1 cellular context compared by ENCODE assay signal in the genomic region with DNA sequence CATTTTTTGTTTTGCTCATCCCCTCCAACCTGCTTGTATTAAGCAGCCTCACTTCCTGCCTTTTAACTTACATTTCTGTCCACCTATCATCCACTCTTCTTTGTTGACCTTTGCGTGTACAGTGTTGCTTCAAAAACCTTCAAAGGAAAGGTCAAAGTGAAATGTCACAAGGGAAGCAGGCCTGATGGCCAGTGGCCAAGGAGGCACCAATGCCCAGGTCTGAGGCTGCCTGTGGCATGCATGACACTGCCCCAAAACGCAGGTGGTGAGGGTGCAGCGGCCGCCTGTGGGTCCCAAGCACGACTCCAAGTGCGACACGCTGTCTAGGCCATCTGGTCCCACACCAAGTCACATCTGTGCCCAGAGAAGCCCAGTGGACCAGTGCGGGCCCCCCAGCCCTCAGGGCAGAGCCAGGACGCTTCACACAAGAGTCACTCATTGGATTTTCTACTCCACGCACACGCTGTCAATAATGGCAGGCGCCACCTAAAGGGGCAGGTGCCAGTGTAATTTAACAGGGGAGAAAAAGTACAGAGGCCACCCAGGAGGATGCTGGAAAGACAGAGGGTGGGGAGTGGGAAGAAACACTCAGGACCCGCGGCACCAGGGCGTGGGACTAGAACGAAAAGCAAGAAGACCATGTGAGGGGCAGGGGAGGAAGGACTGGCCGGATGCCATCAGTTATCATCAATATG.
TF ChIP-seq lines count a peak whose summit lies in the region.

No MANE protein-coding gene starts in this region.

TF ChIP-seq in HepG2, 621 proteins besides CTCF, POLR2A, EP300 and RAD21 (continued from another document and continues in another):
- TF ChIP-seq, protein P1, sequence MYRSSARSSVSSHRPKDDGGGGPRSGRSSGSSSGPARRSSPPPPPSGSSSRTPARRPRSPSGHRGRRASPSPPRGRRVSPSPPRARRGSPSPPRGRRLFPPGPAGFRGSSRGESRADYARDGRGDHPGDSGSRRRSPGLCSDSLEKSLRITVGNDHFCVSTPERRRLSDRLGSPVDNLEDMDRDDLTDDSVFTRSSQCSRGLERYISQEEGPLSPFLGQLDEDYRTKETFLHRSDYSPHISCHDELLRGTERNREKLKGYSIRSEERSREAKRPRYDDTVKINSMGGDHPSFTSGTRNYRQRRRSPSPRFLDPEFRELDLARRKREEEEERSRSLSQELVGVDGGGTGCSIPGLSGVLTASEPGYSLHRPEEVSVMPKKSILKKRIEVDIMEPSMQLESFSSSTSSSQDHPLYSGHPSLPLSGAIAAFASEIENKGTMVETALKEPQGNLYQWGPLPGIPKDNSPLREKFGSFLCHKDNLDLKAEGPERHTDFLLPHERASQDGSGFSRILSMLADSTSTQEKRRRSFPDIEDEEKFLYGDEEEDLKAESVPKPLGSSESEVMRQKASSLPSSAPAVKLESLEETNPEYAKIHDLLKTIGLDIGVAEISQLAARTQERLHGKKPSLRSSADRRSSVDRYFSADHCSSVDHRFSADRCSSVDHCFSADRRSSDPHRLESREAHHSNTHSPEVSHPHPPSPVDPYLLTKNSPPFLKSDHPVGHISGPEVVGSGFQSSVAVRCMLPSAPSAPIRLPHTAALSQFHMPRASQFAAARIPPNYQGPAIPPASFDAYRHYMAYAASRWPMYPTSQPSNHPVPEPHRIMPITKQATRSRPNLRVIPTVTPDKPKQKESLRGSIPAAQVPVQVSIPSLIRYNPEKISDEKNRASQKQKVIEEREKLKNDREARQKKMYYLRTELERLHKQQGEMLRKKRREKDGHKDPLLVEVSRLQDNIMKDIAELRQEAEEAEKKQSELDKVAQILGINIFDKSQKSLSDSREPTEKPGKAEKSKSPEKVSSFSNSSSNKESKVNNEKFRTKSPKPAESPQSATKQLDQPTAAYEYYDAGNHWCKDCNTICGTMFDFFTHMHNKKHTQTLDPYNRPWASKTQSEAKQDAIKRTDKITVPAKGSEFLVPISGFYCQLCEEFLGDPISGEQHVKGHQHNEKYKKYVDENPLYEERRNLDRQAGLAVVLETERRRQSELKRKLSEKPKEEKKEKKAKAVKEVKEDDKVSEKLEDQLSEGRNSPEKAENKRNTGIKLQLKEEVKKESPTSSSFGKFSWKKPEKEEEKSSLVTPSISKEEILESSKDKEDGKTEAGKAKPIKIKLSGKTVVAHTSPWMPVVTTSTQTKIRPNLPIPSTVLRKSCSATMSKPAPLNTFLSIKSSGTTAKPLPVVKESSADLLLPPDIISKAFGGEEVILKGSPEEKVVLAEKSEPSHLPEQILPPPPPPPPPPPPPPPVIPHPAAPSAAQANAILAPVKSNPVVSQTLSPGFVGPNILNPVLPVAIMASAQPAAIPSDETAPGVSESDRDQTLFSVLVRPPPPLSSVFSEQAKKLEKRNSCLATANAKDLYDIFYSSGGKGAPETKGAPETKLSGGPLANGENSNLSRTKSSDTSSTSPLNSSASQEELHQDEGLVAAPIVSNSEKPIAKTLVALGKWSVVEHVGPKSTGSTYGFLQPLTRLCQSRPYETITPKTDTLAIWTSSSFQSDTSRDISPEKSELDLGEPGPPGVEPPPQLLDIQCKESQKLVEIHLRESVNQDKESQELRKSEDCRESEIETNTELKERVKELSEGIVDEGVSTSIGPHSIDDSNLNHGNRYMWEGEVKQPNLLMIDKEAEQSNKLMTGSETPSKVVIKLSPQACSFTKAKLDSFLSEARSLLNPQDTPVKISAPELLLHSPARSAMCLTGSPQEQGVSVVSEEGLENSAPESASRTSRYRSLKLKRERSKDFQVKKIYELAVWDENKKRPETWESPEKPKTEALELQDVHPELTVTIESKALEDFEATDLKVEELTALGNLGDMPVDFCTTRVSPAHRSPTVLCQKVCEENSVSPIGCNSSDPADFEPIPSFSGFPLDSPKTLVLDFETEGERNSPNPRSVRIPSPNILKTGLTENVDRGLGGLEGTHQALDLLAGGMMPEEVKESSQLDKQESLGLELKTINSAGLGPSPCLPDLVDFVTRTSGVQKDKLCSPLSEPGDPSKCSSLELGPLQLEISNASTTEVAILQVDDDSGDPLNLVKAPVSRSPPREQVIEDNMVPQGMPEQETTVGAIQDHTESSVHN (CRISPR knock-in tag; IDR thresholded peaks at IDR 0.05), result no peak
- TF ChIP-seq MIXL1 (CRISPR knock-in tag; IDR thresholded peaks at IDR 0.05), result peak; percentile 55; the same call in 1 of the 2 replicates
- TF ChIP-seq SP4 (CRISPR knock-in tag; IDR thresholded peaks at IDR 0.05), result no peak
- peak; percentile 47; the same call in 1 of the 2 replicates for TF ChIP-seq HOXA3 (CRISPR knock-in tag; IDR thresholded peaks at IDR 0.05)
- TF ChIP-seq, protein P2, sequence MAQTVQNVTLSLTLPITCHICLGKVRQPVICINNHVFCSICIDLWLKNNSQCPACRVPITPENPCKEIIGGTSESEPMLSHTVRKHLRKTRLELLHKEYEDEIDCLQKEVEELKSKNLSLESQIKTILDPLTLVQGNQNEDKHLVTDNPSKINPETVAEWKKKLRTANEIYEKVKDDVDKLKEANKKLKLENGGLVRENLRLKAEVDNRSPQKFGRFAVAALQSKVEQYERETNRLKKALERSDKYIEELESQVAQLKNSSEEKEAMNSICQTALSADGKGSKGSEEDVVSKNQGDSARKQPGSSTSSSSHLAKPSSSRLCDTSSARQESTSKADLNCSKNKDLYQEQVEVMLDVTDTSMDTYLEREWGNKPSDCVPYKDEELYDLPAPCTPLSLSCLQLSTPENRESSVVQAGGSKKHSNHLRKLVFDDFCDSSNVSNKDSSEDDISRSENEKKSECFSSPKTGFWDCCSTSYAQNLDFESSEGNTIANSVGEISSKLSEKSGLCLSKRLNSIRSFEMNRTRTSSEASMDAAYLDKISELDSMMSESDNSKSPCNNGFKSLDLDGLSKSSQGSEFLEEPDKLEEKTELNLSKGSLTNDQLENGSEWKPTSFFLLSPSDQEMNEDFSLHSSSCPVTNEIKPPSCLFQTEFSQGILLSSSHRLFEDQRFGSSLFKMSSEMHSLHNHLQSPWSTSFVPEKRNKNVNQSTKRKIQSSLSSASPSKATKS (CRISPR knock-in tag; IDR thresholded peaks at IDR 0.05), result no peak
- TF ChIP-seq ZNF564 (CRISPR knock-in tag; IDR thresholded peaks at IDR 0.05), result no peak
- TF ChIP-seq ZNF878 (CRISPR knock-in tag; IDR thresholded peaks at IDR 0.05), result no peak
- peak; percentile 55; the same call in 1 of the 2 replicates for TF ChIP-seq TBX3 (IDR thresholded peaks at IDR 0.05; ENCODE audit: borderline replicate concordance)
- no peak for TF ChIP-seq NFE2L2 (IDR thresholded peaks at IDR 0.05; ENCODE audit: low read length)
- no peak for TF ChIP-seq ZNF234 (CRISPR knock-in tag; conservative IDR thresholded peaks at IDR 0.05)
- peak; percentile 98 for TF ChIP-seq FOXA3 (CRISPR knock-in tag; IDR thresholded peaks at IDR 0.05)
- TF ChIP-seq MLLT10 (CRISPR knock-in tag; IDR thresholded peaks at IDR 0.05), result no peak
- TF ChIP-seq SIX1 (CRISPR knock-in tag; IDR thresholded peaks at IDR 0.05; ENCODE audit: borderline replicate concordance), result 0 out of 2 replicates have a peak, but pooled peaks have one; percentile 32
- TF ChIP-seq, protein P3, sequence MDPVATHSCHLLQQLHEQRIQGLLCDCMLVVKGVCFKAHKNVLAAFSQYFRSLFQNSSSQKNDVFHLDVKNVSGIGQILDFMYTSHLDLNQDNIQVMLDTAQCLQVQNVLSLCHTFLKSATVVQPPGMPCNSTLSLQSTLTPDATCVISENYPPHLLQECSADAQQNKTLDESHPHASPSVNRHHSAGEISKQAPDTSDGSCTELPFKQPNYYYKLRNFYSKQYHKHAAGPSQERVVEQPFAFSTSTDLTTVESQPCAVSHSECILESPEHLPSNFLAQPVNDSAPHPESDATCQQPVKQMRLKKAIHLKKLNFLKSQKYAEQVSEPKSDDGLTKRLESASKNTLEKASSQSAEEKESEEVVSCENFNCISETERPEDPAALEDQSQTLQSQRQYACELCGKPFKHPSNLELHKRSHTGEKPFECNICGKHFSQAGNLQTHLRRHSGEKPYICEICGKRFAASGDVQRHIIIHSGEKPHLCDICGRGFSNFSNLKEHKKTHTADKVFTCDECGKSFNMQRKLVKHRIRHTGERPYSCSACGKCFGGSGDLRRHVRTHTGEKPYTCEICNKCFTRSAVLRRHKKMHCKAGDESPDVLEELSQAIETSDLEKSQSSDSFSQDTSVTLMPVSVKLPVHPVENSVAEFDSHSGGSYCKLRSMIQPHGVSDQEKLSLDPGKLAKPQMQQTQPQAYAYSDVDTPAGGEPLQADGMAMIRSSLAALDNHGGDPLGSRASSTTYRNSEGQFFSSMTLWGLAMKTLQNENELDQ (CRISPR knock-in tag; IDR thresholded peaks at IDR 0.05; ENCODE audit: borderline replicate concordance), result no peak
- TF ChIP-seq, protein P4, sequence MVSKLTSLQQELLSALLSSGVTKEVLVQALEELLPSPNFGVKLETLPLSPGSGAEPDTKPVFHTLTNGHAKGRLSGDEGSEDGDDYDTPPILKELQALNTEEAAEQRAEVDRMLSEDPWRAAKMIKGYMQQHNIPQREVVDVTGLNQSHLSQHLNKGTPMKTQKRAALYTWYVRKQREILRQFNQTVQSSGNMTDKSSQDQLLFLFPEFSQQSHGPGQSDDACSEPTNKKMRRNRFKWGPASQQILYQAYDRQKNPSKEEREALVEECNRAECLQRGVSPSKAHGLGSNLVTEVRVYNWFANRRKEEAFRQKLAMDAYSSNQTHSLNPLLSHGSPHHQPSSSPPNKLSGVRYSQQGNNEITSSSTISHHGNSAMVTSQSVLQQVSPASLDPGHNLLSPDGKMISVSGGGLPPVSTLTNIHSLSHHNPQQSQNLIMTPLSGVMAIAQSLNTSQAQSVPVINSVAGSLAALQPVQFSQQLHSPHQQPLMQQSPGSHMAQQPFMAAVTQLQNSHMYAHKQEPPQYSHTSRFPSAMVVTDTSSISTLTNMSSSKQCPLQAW (CRISPR knock-in tag; IDR thresholded peaks at IDR 0.05), result no peak; the same call in 1 of the 2 replicates
- TF ChIP-seq, protein P5, sequence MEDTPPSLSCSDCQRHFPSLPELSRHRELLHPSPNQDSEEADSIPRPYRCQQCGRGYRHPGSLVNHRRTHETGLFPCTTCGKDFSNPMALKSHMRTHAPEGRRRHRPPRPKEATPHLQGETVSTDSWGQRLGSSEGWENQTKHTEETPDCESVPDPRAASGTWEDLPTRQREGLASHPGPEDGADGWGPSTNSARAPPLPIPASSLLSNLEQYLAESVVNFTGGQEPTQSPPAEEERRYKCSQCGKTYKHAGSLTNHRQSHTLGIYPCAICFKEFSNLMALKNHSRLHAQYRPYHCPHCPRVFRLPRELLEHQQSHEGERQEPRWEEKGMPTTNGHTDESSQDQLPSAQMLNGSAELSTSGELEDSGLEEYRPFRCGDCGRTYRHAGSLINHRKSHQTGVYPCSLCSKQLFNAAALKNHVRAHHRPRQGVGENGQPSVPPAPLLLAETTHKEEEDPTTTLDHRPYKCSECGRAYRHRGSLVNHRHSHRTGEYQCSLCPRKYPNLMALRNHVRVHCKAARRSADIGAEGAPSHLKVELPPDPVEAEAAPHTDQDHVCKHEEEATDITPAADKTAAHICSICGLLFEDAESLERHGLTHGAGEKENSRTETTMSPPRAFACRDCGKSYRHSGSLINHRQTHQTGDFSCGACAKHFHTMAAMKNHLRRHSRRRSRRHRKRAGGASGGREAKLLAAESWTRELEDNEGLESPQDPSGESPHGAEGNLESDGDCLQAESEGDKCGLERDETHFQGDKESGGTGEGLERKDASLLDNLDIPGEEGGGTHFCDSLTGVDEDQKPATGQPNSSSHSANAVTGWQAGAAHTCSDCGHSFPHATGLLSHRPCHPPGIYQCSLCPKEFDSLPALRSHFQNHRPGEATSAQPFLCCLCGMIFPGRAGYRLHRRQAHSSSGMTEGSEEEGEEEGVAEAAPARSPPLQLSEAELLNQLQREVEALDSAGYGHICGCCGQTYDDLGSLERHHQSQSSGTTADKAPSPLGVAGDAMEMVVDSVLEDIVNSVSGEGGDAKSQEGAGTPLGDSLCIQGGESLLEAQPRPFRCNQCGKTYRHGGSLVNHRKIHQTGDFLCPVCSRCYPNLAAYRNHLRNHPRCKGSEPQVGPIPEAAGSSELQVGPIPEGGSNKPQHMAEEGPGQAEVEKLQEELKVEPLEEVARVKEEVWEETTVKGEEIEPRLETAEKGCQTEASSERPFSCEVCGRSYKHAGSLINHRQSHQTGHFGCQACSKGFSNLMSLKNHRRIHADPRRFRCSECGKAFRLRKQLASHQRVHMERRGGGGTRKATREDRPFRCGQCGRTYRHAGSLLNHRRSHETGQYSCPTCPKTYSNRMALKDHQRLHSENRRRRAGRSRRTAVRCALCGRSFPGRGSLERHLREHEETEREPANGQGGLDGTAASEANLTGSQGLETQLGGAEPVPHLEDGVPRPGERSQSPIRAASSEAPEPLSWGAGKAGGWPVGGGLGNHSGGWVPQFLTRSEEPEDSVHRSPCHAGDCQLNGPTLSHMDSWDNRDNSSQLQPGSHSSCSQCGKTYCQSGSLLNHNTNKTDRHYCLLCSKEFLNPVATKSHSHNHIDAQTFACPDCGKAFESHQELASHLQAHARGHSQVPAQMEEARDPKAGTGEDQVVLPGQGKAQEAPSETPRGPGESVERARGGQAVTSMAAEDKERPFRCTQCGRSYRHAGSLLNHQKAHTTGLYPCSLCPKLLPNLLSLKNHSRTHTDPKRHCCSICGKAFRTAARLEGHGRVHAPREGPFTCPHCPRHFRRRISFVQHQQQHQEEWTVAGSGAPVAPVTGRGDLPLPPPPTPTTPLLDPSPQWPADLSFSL (CRISPR knock-in tag; IDR thresholded peaks at IDR 0.05), result no peak
- TF ChIP-seq HNRNPL (IDR thresholded peaks at IDR 0.05; ENCODE audit: low read depth, low read length), result peak; percentile 94
- TF ChIP-seq ZBTB38 (CRISPR knock-in tag; IDR thresholded peaks at IDR 0.05), result peak; percentile 82
- TF ChIP-seq, protein P6, sequence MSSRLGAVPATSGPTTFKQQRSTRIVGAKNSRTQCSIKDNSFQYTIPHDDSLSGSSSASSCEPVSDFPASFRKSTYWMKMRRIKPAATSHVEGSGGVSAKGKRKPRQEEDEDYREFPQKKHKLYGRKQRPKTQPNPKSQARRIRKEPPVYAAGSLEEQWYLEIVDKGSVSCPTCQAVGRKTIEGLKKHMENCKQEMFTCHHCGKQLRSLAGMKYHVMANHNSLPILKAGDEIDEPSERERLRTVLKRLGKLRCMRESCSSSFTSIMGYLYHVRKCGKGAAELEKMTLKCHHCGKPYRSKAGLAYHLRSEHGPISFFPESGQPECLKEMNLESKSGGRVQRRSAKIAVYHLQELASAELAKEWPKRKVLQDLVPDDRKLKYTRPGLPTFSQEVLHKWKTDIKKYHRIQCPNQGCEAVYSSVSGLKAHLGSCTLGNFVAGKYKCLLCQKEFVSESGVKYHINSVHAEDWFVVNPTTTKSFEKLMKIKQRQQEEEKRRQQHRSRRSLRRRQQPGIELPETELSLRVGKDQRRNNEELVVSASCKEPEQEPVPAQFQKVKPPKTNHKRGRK (CRISPR knock-in tag; IDR thresholded peaks at IDR 0.05), result no peak
- no peak for TF ChIP-seq ZNF552 (CRISPR knock-in tag; IDR thresholded peaks at IDR 0.05; ENCODE audit: borderline replicate concordance)
- no peak for TF ChIP-seq THYN1 (CRISPR knock-in tag; IDR thresholded peaks at IDR 0.05; ENCODE audit: borderline replicate concordance, low read depth)
- peak; percentile 33; the same call in 1 of the 2 replicates for TF ChIP-seq ZNF614 (CRISPR knock-in tag; IDR thresholded peaks at IDR 0.05; ENCODE audit: borderline replicate concordance)
- no peak for TF ChIP-seq ZNF451 (CRISPR knock-in tag; IDR thresholded peaks at IDR 0.05)
- no peak for TF ChIP-seq ZSCAN25 (CRISPR knock-in tag; IDR thresholded peaks at IDR 0.05)
- TF ChIP-seq, protein P7, sequence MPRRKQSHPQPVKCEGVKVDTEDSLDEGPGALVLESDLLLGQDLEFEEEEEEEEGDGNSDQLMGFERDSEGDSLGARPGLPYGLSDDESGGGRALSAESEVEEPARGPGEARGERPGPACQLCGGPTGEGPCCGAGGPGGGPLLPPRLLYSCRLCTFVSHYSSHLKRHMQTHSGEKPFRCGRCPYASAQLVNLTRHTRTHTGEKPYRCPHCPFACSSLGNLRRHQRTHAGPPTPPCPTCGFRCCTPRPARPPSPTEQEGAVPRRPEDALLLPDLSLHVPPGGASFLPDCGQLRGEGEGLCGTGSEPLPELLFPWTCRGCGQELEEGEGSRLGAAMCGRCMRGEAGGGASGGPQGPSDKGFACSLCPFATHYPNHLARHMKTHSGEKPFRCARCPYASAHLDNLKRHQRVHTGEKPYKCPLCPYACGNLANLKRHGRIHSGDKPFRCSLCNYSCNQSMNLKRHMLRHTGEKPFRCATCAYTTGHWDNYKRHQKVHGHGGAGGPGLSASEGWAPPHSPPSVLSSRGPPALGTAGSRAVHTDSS (CRISPR knock-in tag; conservative IDR thresholded peaks at IDR 0.05), result no peak
